ENCODE assay signal across 8 cellular contexts in genomic region chr20:38434310-38434741, GRCh38. TPM values are rescaled to one million over a fixed set of nuclear protein-coding genes. Genes with fewer than 3 reads are reported as not detected.
A peak's percentile ranks its signal among the peaks of the same experiment; 100 is the strongest.
DNase-seq lines count a peak whose midpoint lies in the region; ATAC-seq and TF ChIP-seq lines count a peak whose summit lies in the region.

No MANE protein-coding gene starts in this region.

- peak overlapping the region; percentile 70 to 99 (median 88) for H3K4me3 ChIP-seq in BLaER1 treated with 17β-estradiol and CSF1 and Interleukin-3, amounts not matched to agents 10 nM and 100 nM
- peak overlapping the region; percentile 96 for H3K4me3 ChIP-seq in epithelial cell of esophagus (ENCODE audit: low read length)

- peaks cover 22 to 50% (median 42%) of the 10 kb centered on the region in 4 donors for H3K4me1 Mint-ChIP-seq in naive thymus-derived CD8-positive, alpha-beta T cell

- H3K9ac ChIP-seq in BLaER1 treated with 17β-estradiol and CSF1 and Interleukin-3, amounts not matched to agents 10 nM and 100 nM: peak overlapping the region; percentile 87 to 99 (median 97)

- H3K4me2 ChIP-seq in BLaER1 treated with 17β-estradiol and CSF1 and Interleukin-3, amounts not matched to agents 10 nM and 100 nM: peak overlapping the region; percentile 88 to 99 (median 97)

- H4K20me1 ChIP-seq in BLaER1 treated with 17β-estradiol and CSF1 and Interleukin-3, amounts not matched to agents 10 nM and 100 nM: peaks cover 48 to 54% (median 52%) of the 10 kb centered on the region in 11 experiments

- POLR2A ChIA-PET in naive thymus-derived CD8-positive, alpha-beta T cell (lab: Charles Lee): interaction anchor here (1.1 to 4.6 kb wide), 4 partner anchors 9 to 39 kb away, joined by 3 to 122 read pairs (median 18); partner anchors contain the start of gene RALGAPB

- peaks cover 0 to 5% (median under 1%) of the 10 kb centered on the region in 5 donors for H3K27me3 Mint-ChIP-seq in naive thymus-derived CD8-positive, alpha-beta T cell

- H3K36me3 ChIP-seq in BLaER1 treated with 17β-estradiol and CSF1 and Interleukin-3, amounts not matched to agents 10 nM and 100 nM: peaks cover 45 to 54% (median 51%) of the 10 kb centered on the region in 11 experiments

- ATAC-seq in HG03175 (IDR thresholded peaks at IDR 0.05; ENCODE audit: unreplicated experiment) (peak; percentile 25), GM21390 (IDR thresholded peaks at IDR 0.05; ENCODE audit: unreplicated experiment) (no peak)
- peak; percentile 37 to 40 for ATAC-seq in naive thymus-derived CD8-positive, alpha-beta T cell

- peak overlapping the region; percentile 88 to 99 (median 97) for H3K27ac Mint-ChIP-seq in naive thymus-derived CD8-positive, alpha-beta T cell

- peak overlapping the region; percentile 85 to 98 (median 94) for H3K4me3 Mint-ChIP-seq in naive thymus-derived CD8-positive, alpha-beta T cell

- H3K4me1 ChIP-seq in BLaER1 treated with 17β-estradiol and CSF1 and Interleukin-3, amounts not matched to agents 10 nM and 100 nM: peaks cover 33 to 47% (median 39%) of the 10 kb centered on the region in 10 experiments

- TF ChIP-seq CTCF in epithelial cell of esophagus (IDR thresholded peaks at IDR 0.05; ENCODE audit: insufficient read depth, low read depth, low read length, missing control alignments): no peak

- peak overlapping the region; percentile 77 to 99 (median 95) for H3K27ac ChIP-seq in BLaER1 treated with 17β-estradiol and CSF1 and Interleukin-3, amounts not matched to agents 10 nM and 100 nM

- H3K27me3 ChIP-seq in BLaER1 treated with 17β-estradiol and CSF1 and Interleukin-3, amounts not matched to agents 10 nM and 100 nM: no peaks in the 10 kb centered on the region

- peaks cover 0 to 44% (median 9%) of the 10 kb centered on the region in 3 donors for H3K36me3 Mint-ChIP-seq in naive thymus-derived CD8-positive, alpha-beta T cell

- peak; percentile 19 to 24 for DNase-seq in activated CD4-positive, alpha-beta T cell treated with anti-CD3 and anti-CD28 coated beads for 4 hours
- DNase-seq in epithelial cell of esophagus (ENCODE audit: low read depth) (peak; percentile 21), superior temporal gyrus (ENCODE audit: extremely low spot score) (no peak), DMS114 treated with DMSO at 0.1 percent for 48 hours (lab: John Stamatoyannopoulos, UW; ENCODE audit: unreplicated experiment) (no peak)
- peak in 6 of 10 donors; percentile 4 to 46 (median 20) for DNase-seq in naive thymus-derived CD8-positive, alpha-beta T cell

- H3K9me3 Mint-ChIP-seq in naive thymus-derived CD8-positive, alpha-beta T cell: no peaks in the 10 kb centered on the region

- peaks cover 0 to 14% (median 5%) of the 10 kb centered on the region in 11 experiments; a peak in 5 of 22 replicates for H3K9me3 ChIP-seq in BLaER1 treated with 17β-estradiol and CSF1 and Interleukin-3, amounts not matched to agents 10 nM and 100 nM (replicated peaks in 1 of 11)

RNA-seq across cellular contexts. Expression of gene SNHG17, which starts 0.8 kb away (rescaled TPM):
- total RNA-seq in naive thymus-derived CD8-positive, alpha-beta T cell: 10 to 100 TPM; 75.3 to 78.2 TPM
- polyA plus RNA-seq in naive thymus-derived CD8-positive, alpha-beta T cell: 100 to 1,000 TPM in 1 of 3 donors, 10 to 100 TPM in 2; 33.8 to 127 (median 57.0) TPM

RNA-seq across cellular contexts. Expression of gene RALGAPB, which starts 38.3 kb away (rescaled TPM):
- total RNA-seq in naive thymus-derived CD8-positive, alpha-beta T cell: 10 to 100 TPM; 49.7 to 56.2 TPM
- polyA plus RNA-seq in naive thymus-derived CD8-positive, alpha-beta T cell: 10 to 100 TPM in 1 of 3 donors, 1 to 10 TPM in 2; 8.8 to 13.8 (median 9.3) TPM

Comparison
In these comparisons a context has a peak if more than half of its experiments do, and no peak if none do; other contexts are left out.
1. DNase-seq: peak in activated CD4-positive, alpha-beta T cell treated with anti-CD3 and anti-CD28 coated beads for 4 hours (2 of 2), epithelial cell of esophagus (single experiment) and naive thymus-derived CD8-positive, alpha-beta T cell (6 of 10); none in superior temporal gyrus (single experiment) and DMS114 treated with DMSO at 0.1 percent for 48 hours (single experiment).